Comparison of ENCODE assay signal across 20 cellular contexts in genomic region chr16:75308011-75308410, GRCh38. TPM values are rescaled to one million over a fixed set of nuclear protein-coding genes. Genes with fewer than 3 reads are reported as not detected.
"Had no signal": no experiment of that assay in that cellular context is flagged by ENCODE, and none has a peak within 500 bp of the region (broad histone marks: within the 10 kb centered on the region; RNA-seq: fewer than 3 reads in every experiment).

No MANE protein-coding gene starts in this region.

- H3K36me3 ChIP-seq: ascending aorta, cardiac muscle cell had no signal

- H3K27ac ChIP-seq: ascending aorta, cardiac muscle cell had no signal

- H3K9me3 ChIP-seq: ascending aorta, esophagus squamous epithelium, mucosa of descending colon, sigmoid colon, testis had no signal

- H3K27me3 ChIP-seq: ascending aorta, cardiac muscle cell, sigmoid colon, testis had no signal

- DNase-seq: activated CD4-positive, alpha-beta T cell treated with anti-CD3 and anti-CD28 coated beads for 36 hours; activated CD8-positive, alpha-beta memory T cell treated with anti-CD3 and anti-CD28 coated beads, Interleukin-2, amount 50 U/mL, for 4 hours; activated CD8-positive, alpha-beta T cell treated with anti-CD3 and anti-CD28 coated beads for 36 hours; activated naive CD4-positive, alpha-beta T cell; esophagus squamous epithelium; foreskin fibroblast; left colon; natural killer cell; occipital lobe; sigmoid colon; stimulated activated CD4-positive, alpha-beta T cell treated with anti-CD3 and anti-CD28 coated beads, Interleukin-15, amount 100 ng/mL, for 24 hours; stimulated activated CD4-positive, alpha-beta T cell treated with anti-CD3 and anti-CD28 coated beads, Interleukin-4, amount 100 ng/mL, for 24 hours; testis had no signal

- H3K27me3 Mint-ChIP-seq: activated CD4-positive, alpha-beta T cell treated with anti-CD3 and anti-CD28 coated beads for 36 hours; activated CD8-positive, alpha-beta T cell treated with anti-CD3 and anti-CD28 coated beads for 36 hours; stimulated activated naive CD8-positive, alpha-beta T cell treated with anti-CD3 and anti-CD28 coated beads, Interleukin-15, Interleukin-2, amounts not matched to agents 100 ng/mL and 50 ng/mL, for 24 hours had no signal

- H3K27ac Mint-ChIP-seq: activated CD4-positive, alpha-beta T cell treated with anti-CD3 and anti-CD28 coated beads for 36 hours; activated CD8-positive, alpha-beta T cell treated with anti-CD3 and anti-CD28 coated beads for 36 hours; natural killer cell; stimulated activated naive CD8-positive, alpha-beta T cell treated with anti-CD3 and anti-CD28 coated beads, Interleukin-15, Interleukin-2, amounts not matched to agents 100 ng/mL and 50 ng/mL, for 24 hours had no signal

- H3K9me3 Mint-ChIP-seq: activated CD8-positive, alpha-beta T cell treated with anti-CD3 and anti-CD28 coated beads for 36 hours; natural killer cell; stimulated activated naive CD8-positive, alpha-beta T cell treated with anti-CD3 and anti-CD28 coated beads, Interleukin-15, Interleukin-2, amounts not matched to agents 100 ng/mL and 50 ng/mL, for 24 hours had no signal

- FAIRE-seq: endometrium, urothelium cell line had no signal

- H3K4me3 ChIP-seq: ascending aorta, cardiac muscle cell, esophagus squamous epithelium, mucosa of descending colon, sigmoid colon, testis had no signal

- H3K4me3 Mint-ChIP-seq: activated CD4-positive, alpha-beta T cell treated with anti-CD3 and anti-CD28 coated beads for 36 hours; activated CD8-positive, alpha-beta T cell treated with anti-CD3 and anti-CD28 coated beads for 36 hours; natural killer cell; stimulated activated naive CD8-positive, alpha-beta T cell treated with anti-CD3 and anti-CD28 coated beads, Interleukin-15, Interleukin-2, amounts not matched to agents 100 ng/mL and 50 ng/mL, for 24 hours had no signal

RNA-seq across cellular contexts. Expression of gene BCAR1, which starts 56.6 kb away (rescaled TPM):
- total RNA-seq: natural killer cell; T-helper 2 cell treated with Interferon-gamma antibody and Interleukin-4, amounts not matched to agents 100 ng/mL and 5 ng/mL, for 36 hours had no signal
